ENCODE assay signal across 18 cellular contexts in genomic region chr6:125808591-125808990, GRCh38. TPM values are rescaled to one million over a fixed set of nuclear protein-coding genes. Genes with fewer than 3 reads are reported as not detected.
DNase-seq lines count a peak whose midpoint lies in the region; ATAC-seq, FAIRE-seq and TF ChIP-seq lines count a peak whose summit lies in the region.
"Had no signal": no experiment of that assay in that cellular context is flagged by ENCODE, and none has a peak within 500 bp of the region (broad histone marks: within the 10 kb centered on the region; RNA-seq: fewer than 3 reads in every experiment).

No MANE protein-coding gene starts in this region.

- H3K79me2 ChIP-seq in GM12878 (ENCODE audit: control insufficient read depth, insufficient read depth, low read length) (peaks cover 65% of the 10 kb centered on the region), hepatocyte (peaks cover 48% of the 10 kb centered on the region)

- TF ChIP-seq CTCF in GM12878 (IDR thresholded peaks at IDR 0.05 in 2 of 3, conservative IDR thresholded peaks at IDR 0.05 in 1 of 3; ENCODE audit: control insufficient read depth in 2 of 3, extremely low read depth in 1 of 3, insufficient read depth in 1 of 3, low read depth in 3 of 3, low read length in 3 of 3): no peak
- TF ChIP-seq CTCF in hepatocyte (IDR thresholded peaks at IDR 0.05; ENCODE audit: poor library complexity): no peak

- BruUV-seq in GM12878 (replicated peaks; lab: Mats Ljungman, UMichigan): no TSS peak

- no peak for FAIRE-seq in GM12878 (lab: Jason Lieb, UNC)
- FAIRE-seq: A204.1 had no signal

- RAD21 ChIA-PET in GM12878 (lab: Charles Lee; ENCODE audit: unreplicated experiment): interaction anchor here (0.9 to 10.0 kb wide), 6 partner anchors 11 to 178 kb away, joined by 3 to 185 read pairs (median 6); partner anchors contain the start of genes NCOA7 and TRMT11

- TF ChIP-seq RAD21 in GM12878 (IDR thresholded peaks at IDR 0.05; ENCODE audit: insufficient read depth, low read depth, low read length): no peak

- no peak overlapping the region for H3K9ac ChIP-seq in GM12878 (ENCODE audit: control insufficient read depth, insufficient read depth, low read length)
- H3K9ac ChIP-seq: BLaER1 had no signal

- CTCF ChIA-PET in GM12878 (lab: Yijun Ruan, JAX): interaction anchor here (0.8 to 10.3 kb wide), 5 partner anchors 15 to 166 kb away, joined by 3 to 197 read pairs (median 3); partner anchors contain the start of gene NCOA7

- H3K27me3 ChIP-seq in GM12878 (replicated peaks in 1 of 2; ENCODE audit: control insufficient read depth in 2 of 2, insufficient read depth in 2 of 2, low read length in 1 of 2): no peaks in the 10 kb centered on the region
- no peaks in the 10 kb centered on the region for H3K27me3 ChIP-seq in hepatocyte
- H3K27me3 ChIP-seq: BLaER1 had no signal

- peak overlapping the region; percentile 46 for H3K27ac Mint-ChIP-seq in activated naive CD8-positive, alpha-beta T cell
- H3K27ac Mint-ChIP-seq in activated naive CD8-positive, alpha-beta T cell treated with anti-CD3 and anti-CD28 coated beads for 36 hours: no peak overlapping the region
- H3K27ac Mint-ChIP-seq in stimulated activated memory B cell treated with anti-CD40 and anti-IgM and Interleukin-4, amounts not matched to agents 10 μg/mL and 1 μg/mL and 100 μg/mL, for 72 hours: peak overlapping the region; percentile 30

- H3K4me3 ChIP-seq in GM12878 (peak overlapping the region; percentile 3; the same call in 1 of the 2 replicates), hepatocyte (no peak overlapping the region)
- H3K4me3 ChIP-seq: BLaER1, HAP-1 had no signal

- H3K27me3 Mint-ChIP-seq in activated naive CD8-positive, alpha-beta T cell: no peaks in the 10 kb centered on the region
- H3K27me3 Mint-ChIP-seq in activated naive CD8-positive, alpha-beta T cell treated with anti-CD3 and anti-CD28 coated beads for 36 hours: no peaks in the 10 kb centered on the region
- H3K27me3 Mint-ChIP-seq in stimulated activated memory B cell treated with anti-CD40 and anti-IgM and Interleukin-4, amounts not matched to agents 10 μg/mL and 1 μg/mL and 100 μg/mL, for 72 hours: no peaks in the 10 kb centered on the region

- peaks cover 19% of the 10 kb centered on the region for H3K36me3 Mint-ChIP-seq in activated naive CD8-positive, alpha-beta T cell
- H3K36me3 Mint-ChIP-seq in activated naive CD8-positive, alpha-beta T cell treated with anti-CD3 and anti-CD28 coated beads for 36 hours: peaks cover 35% of the 10 kb centered on the region
- H3K36me3 Mint-ChIP-seq in stimulated activated memory B cell treated with anti-CD40 and anti-IgM and Interleukin-4, amounts not matched to agents 10 μg/mL and 1 μg/mL and 100 μg/mL, for 72 hours: no peaks in the 10 kb centered on the region

- in situ Hi-C loops in GM12878 (cut with MboI): no loop called here

- H3K27ac ChIP-seq in GM12878 (ENCODE audit: control insufficient read depth, insufficient read depth) (peak overlapping the region; percentile 43; the same call in 1 of the 2 replicates), hepatocyte (no peak overlapping the region)
- H3K27ac ChIP-seq: BLaER1 had no signal

- peak overlapping the region; percentile 32 for H3K4me2 ChIP-seq in GM12878 (ENCODE audit: control insufficient read depth, insufficient read depth)
- H3K4me2 ChIP-seq in hepatocyte: no peak overlapping the region
- H3K4me2 ChIP-seq: BLaER1 had no signal

- H4K20me1 ChIP-seq in GM12878 (ENCODE audit: control insufficient read depth, insufficient read depth) (no peaks in the 10 kb centered on the region), hepatocyte (ENCODE audit: insufficient read depth, poor library complexity, severe bottlenecking) (no peaks in the 10 kb centered on the region)

- POLR2A ChIA-PET in GM12878 (lab: Charles Lee): interaction anchor here (1.6 to 9.6 kb wide), 4 partner anchors 9 to 22 kb away, joined by 7 to 79 read pairs (median 12); partner anchors contain the start of gene NCOA7

- peaks cover 56% of the 10 kb centered on the region for H3K4me1 Mint-ChIP-seq in activated naive CD8-positive, alpha-beta T cell (ENCODE audit: low read depth)
- peaks cover 65% of the 10 kb centered on the region for H3K4me1 Mint-ChIP-seq in activated naive CD8-positive, alpha-beta T cell treated with anti-CD3 and anti-CD28 coated beads for 36 hours
- peaks cover 79% of the 10 kb centered on the region for H3K4me1 Mint-ChIP-seq in stimulated activated memory B cell treated with anti-CD40 and anti-IgM and Interleukin-4, amounts not matched to agents 10 μg/mL and 1 μg/mL and 100 μg/mL, for 72 hours

- no peaks in the 10 kb centered on the region for H3K9me2 ChIP-seq in hepatocyte (replicated peaks; ENCODE audit: insufficient read depth)

- H3K4me1 ChIP-seq in GM12878 (ENCODE audit: control insufficient read depth, insufficient read depth, low read length) (peaks cover 78% of the 10 kb centered on the region), hepatocyte (ENCODE audit: insufficient read depth) (no peaks in the 10 kb centered on the region)

- intact Hi-C loops in GM12878 (cut with micrococcal nuclease; ENCODE audit: unreplicated experiment): no loop called here

- TF ChIP-seq POLR2A in GM12878 (IDR thresholded peaks at IDR 0.05; ENCODE audit: low read depth, low read length): no peak

- H3K36me3 ChIP-seq in GM12878 (ENCODE audit: control insufficient read depth in 2 of 2, insufficient read depth in 2 of 2, low read length in 1 of 2): no peaks in the 10 kb centered on the region
- H3K36me3 ChIP-seq in hepatocyte (replicated peaks; ENCODE audit: insufficient read depth, low read depth): no peaks in the 10 kb centered on the region
- H3K36me3 ChIP-seq: BLaER1, HAP-1 had no signal

- no peaks in the 10 kb centered on the region for H3K9me3 ChIP-seq in GM12878 (replicated peaks; ENCODE audit: control insufficient read depth, insufficient read depth, low read length)
- H3K9me3 ChIP-seq in hepatocyte (ENCODE audit: low read depth): no peaks in the 10 kb centered on the region
- H3K9me3 ChIP-seq: BLaER1, HAP-1 had no signal

- no peak overlapping the region for H3K4me3 Mint-ChIP-seq in activated naive CD8-positive, alpha-beta T cell
- H3K4me3 Mint-ChIP-seq in activated naive CD8-positive, alpha-beta T cell treated with anti-CD3 and anti-CD28 coated beads for 36 hours: no peak overlapping the region
- no peak overlapping the region for H3K4me3 Mint-ChIP-seq in stimulated activated memory B cell treated with anti-CD40 and anti-IgM and Interleukin-4, amounts not matched to agents 10 μg/mL and 1 μg/mL and 100 μg/mL, for 72 hours

- no peak for TF ChIP-seq EP300 in GM12878 (IDR thresholded peaks at IDR 0.05; ENCODE audit: borderline replicate concordance in 1 of 2, control insufficient read depth in 1 of 2, low read depth in 2 of 2, low read length in 2 of 2)

- ATAC-seq in GM12878: no peak
- no peak for ATAC-seq in stimulated activated memory B cell treated with anti-CD40 and anti-IgM and Interleukin-4, amounts not matched to agents 10 μg/mL and 1 μg/mL and 100 μg/mL, for 72 hours
- ATAC-seq in HG03378 (IDR thresholded peaks at IDR 0.05; ENCODE audit: unreplicated experiment): no peak
- no peak for ATAC-seq in HG02588 (IDR thresholded peaks at IDR 0.05; ENCODE audit: unreplicated experiment)

- SMC1A ChIA-PET in GM12878 (lab: Charles Lee; ENCODE audit: uncharacterized antibody, unreplicated experiment): interaction anchor here (1.2 to 15.7 kb wide), 6 partner anchors 9 to 144 kb away, joined by 3 to 325 read pairs (median 12); partner anchors contain the start of gene NCOA7

- H3K9me3 Mint-ChIP-seq in activated naive CD8-positive, alpha-beta T cell (ENCODE audit: low read depth): no peaks in the 10 kb centered on the region
- H3K9me3 Mint-ChIP-seq in activated naive CD8-positive, alpha-beta T cell treated with anti-CD3 and anti-CD28 coated beads for 36 hours: no peaks in the 10 kb centered on the region
- no peaks in the 10 kb centered on the region for H3K9me3 Mint-ChIP-seq in stimulated activated memory B cell treated with anti-CD40 and anti-IgM and Interleukin-4, amounts not matched to agents 10 μg/mL and 1 μg/mL and 100 μg/mL, for 72 hours

- no peak for DNase-seq in activated naive CD8-positive, alpha-beta T cell treated with anti-CD3 and anti-CD28 coated beads for 36 hours
- peak; percentile 51 for DNase-seq in NAMALWA (ENCODE audit: low spot score)
- no peak for DNase-seq in GM12878 (ENCODE audit: low read depth, low spot score)
- DNase-seq in hepatocyte (ENCODE audit: low spot score): no peak
- DNase-seq: DMS79, NCI-H1105 treated with DMSO at 0.1 percent for 48 hours, NCI-H1694, NCI-H2081 treated with DMSO at 0.1 percent for 48 hours, NCI-H446 treated with DMSO at 0.1 percent for 48 hours, OCI-M1, Right ventricle myocardium superior had no signal

- H2AFZ ChIP-seq in GM12878 (ENCODE audit: control insufficient read depth, low read depth, low read length): no peak overlapping the region
- no peak overlapping the region for H2AFZ ChIP-seq in hepatocyte

RNA-seq across cellular contexts. Expression of gene NCOA7, which starts 17.8 kb away (rescaled TPM):
- 10 to 100 TPM; 73.7 to 76.4 TPM for total RNA-seq in activated naive CD8-positive, alpha-beta T cell treated with anti-CD3 and anti-CD28 coated beads for 36 hours
- 24.6 and 31.1 TPM in 2 replicates for total RNA-seq in GM12878 (2013; cell fraction: nucleolus; rRNA removed)
- 24.5 and 29.8 TPM in 2 replicates for total RNA-seq in GM12878 (2014; rRNA removed)
- total RNA-seq in GM12878 (2014; rRNA removed; fragmentation: Illumina TruSeq; extraction: Trizol): 43.8 and 44.9 TPM in 2 replicates
- 46.1 and 50.3 TPM in 2 replicates for total RNA-seq in GM12878 (2021)
- polyA plus RNA-seq in GM12878 (2011; ENCODE audit: low read depth): 17.0 TPM
- 50.0 and 55.5 TPM in 2 replicates for polyA plus RNA-seq in GM12878 (2011; rRNA removed)
- polyA plus RNA-seq in GM12878 (2011; cell fraction: cytosol; rRNA removed): 24.8 and 27.7 TPM in 2 replicates
- 21.3 and 27.9 TPM in 2 replicates for polyA plus RNA-seq in GM12878 (2011; cell fraction: nucleus; rRNA removed)
- 19.6 and 24.0 TPM in 2 replicates for polyA plus RNA-seq in GM12878 (2012)
- 49.7 and 55.3 TPM in 2 replicates for polyA plus RNA-seq in GM12878 (2014; fragmentation: Illumina TruSeq; extraction: Trizol)
- polyA plus RNA-seq in GM12878 (2014; fragmentation: Nextera tagmentation; extraction: Ambion mirVana): 10 to 100 TPM; 18.9 to 28.8 TPM
- 20.1 and 21.4 TPM in 2 replicates for polyA plus RNA-seq in GM12878 (2014; rRNA removed)
- polyA plus RNA-seq in GM12878 (2016; fragmentation: Nextera tagmentation; extraction: Ambion mirVana): 10 to 100 TPM; 32.9 to 35.4 TPM
- 80.7 and 105 TPM in 2 replicates for polyA minus RNA-seq in GM12878 (2011; rRNA and poly(A)+ RNA removed)
- polyA minus RNA-seq in GM12878 (2011; cell fraction: cytosol; rRNA and poly(A)+ RNA removed): 25.5 and 28.4 TPM in 2 replicates
- 19.9 and 34.3 TPM in 2 replicates for polyA minus RNA-seq in GM12878 (2011; cell fraction: nucleus; rRNA and poly(A)+ RNA removed)
- 34.1 and 42.0 TPM in 2 replicates for total RNA-seq in hepatocyte
- polyA plus RNA-seq in hepatocyte: 17.3 and 22.6 TPM in 2 replicates

RNA-seq across cellular contexts. Expression of gene HEY2, which starts 59.2 kb away (rescaled TPM):
- total RNA-seq in activated naive CD8-positive, alpha-beta T cell treated with anti-CD3 and anti-CD28 coated beads for 36 hours: not detected
- total RNA-seq in GM12878 (2013; cell fraction: nucleolus; rRNA removed): 0.17 TPM in 1 of 2 replicates, not detected in the other
- total RNA-seq in GM12878 (2014; rRNA removed): 0.11 TPM in 1 of 2 replicates, not detected in the other
- 0.09 TPM in 1 of 2 replicates, not detected in the other for total RNA-seq in GM12878 (2014; rRNA removed; fragmentation: Illumina TruSeq; extraction: Trizol)
- 0.08 and 0.11 TPM in 2 replicates for total RNA-seq in GM12878 (2021)
- polyA plus RNA-seq in GM12878 (2011; ENCODE audit: low read depth): 0.22 TPM
- not detected in 2 replicates for polyA plus RNA-seq in GM12878 (2011; rRNA removed)
- not detected in 2 replicates for polyA plus RNA-seq in GM12878 (2011; cell fraction: cytosol; rRNA removed)
- polyA plus RNA-seq in GM12878 (2011; cell fraction: nucleus; rRNA removed): 0.04 TPM in 1 of 2 replicates, not detected in the other
- polyA plus RNA-seq in GM12878 (2012): 0.24 TPM in 2 replicates
- 0.01 TPM in 1 of 2 replicates, not detected in the other for polyA plus RNA-seq in GM12878 (2014; fragmentation: Illumina TruSeq; extraction: Trizol)
- not detected for polyA plus RNA-seq in GM12878 (2014; fragmentation: Nextera tagmentation; extraction: Ambion mirVana)
- 0.08 and 0.09 TPM in 2 replicates for polyA plus RNA-seq in GM12878 (2014; rRNA removed)
- polyA plus RNA-seq in GM12878 (2016; fragmentation: Nextera tagmentation; extraction: Ambion mirVana): under 1 TPM; 0.14 to 0.32 TPM
- polyA minus RNA-seq in GM12878 (2011; rRNA and poly(A)+ RNA removed): not detected in 2 replicates
- not detected in 2 replicates for polyA minus RNA-seq in GM12878 (2011; cell fraction: cytosol; rRNA and poly(A)+ RNA removed)
- polyA minus RNA-seq in GM12878 (2011; cell fraction: nucleus; rRNA and poly(A)+ RNA removed): not detected in 2 replicates
- total RNA-seq in hepatocyte: 0.47 and 0.80 TPM in 2 replicates
- 0.27 and 0.40 TPM in 2 replicates for polyA plus RNA-seq in hepatocyte
